Comparison of ENCODE assay signal across 8 cellular contexts in genomic region chr16:4766875-4767628, GRCh38.
DNase-seq lines count a peak whose midpoint lies in the region; ATAC-seq and TF ChIP-seq lines count a peak whose summit lies in the region.

Gene ZNF500 (minus strand): TSS chr16:4767162. CDS start chr16:4765978, 1,184 bp downstream.

- DNase-seq in AML-193 (lab: John Stamatoyannopoulos, UW) (peak; percentile 81 to 92), NCI-H446 treated with DMSO at 0.1 percent for 48 hours (lab: John Stamatoyannopoulos, UW) (peak; percentile 85), cerebellar cortex (ENCODE audit: low spot score) (peak; percentile 97), islet precursor cell (peak; percentile 99)
- peak; percentile 90 for DNase-seq in activated CD4-positive, CD25-positive, alpha-beta regulatory T cell treated with anti-CD3 and anti-CD28 coated beads, Interleukin-2, amount 50 U/mL, for 16 hours (ENCODE audit: low read depth, low spot score)
- DNase-seq in stimulated activated CD4-positive, alpha-beta T cell treated with anti-CD3 and anti-CD28 coated beads, Interleukin-12 subunit alpha, Interleukin-12 subunit beta, amount 100 ng/mL, for 4 hours, result peak; percentile 98

- ATAC-seq in HG03378 (IDR thresholded peaks at IDR 0.05; ENCODE audit: unreplicated experiment), result peak; percentile 82

- peak; percentile 72 for TF ChIP-seq POLR2A in GM19099 (IDR thresholded peaks at IDR 0.05; ENCODE audit: extremely low read depth, insufficient read length, low read depth)

Comparison
In these comparisons a context has a peak if more than half of its experiments do, and no peak if none do; other contexts are left out.
1. Peak in every context shown above with its lines: DNase-seq and ATAC-seq.